ENCODE assay signal across 30 cellular contexts in genomic region chrY:8422906-8423305, GRCh38.
"Had no signal": no experiment of that assay in that cellular context is flagged by ENCODE, and none has a peak within 500 bp of the region (broad histone marks: within the 10 kb centered on the region; RNA-seq: fewer than 3 reads in every experiment).

No MANE protein-coding gene starts in this region.

- H3K4me1 ChIP-seq: ascending aorta had no signal

- DNase-seq: activated CD4-positive, alpha-beta memory T cell treated with anti-CD3 and anti-CD28 coated beads, Interleukin-2, amount 10 ng/mL, durations not matched to agents 7 days and 5 days; activated CD4-positive, alpha-beta T cell treated with anti-CD3 and anti-CD28 coated beads for 1 hour; activated CD4-positive, alpha-beta T cell treated with anti-CD3 and anti-CD28 coated beads for 36 hours; activated CD4-positive, alpha-beta T cell treated with anti-CD3 and anti-CD28 coated beads for 48 hours; activated CD4-positive, alpha-beta T cell treated with anti-CD3 and anti-CD28 coated beads, Interleukin-2, amount 10 ng/mL, durations not matched to agents 7 days and 5 days; activated CD4-positive, alpha-beta T cell treated with anti-CD3 and anti-CD28 coated beads, Interleukin-2, amount 50 U/mL, for 48 hours; activated CD4-positive, CD25-positive, alpha-beta regulatory T cell; activated CD8-positive, alpha-beta memory T cell treated with anti-CD3 and anti-CD28 coated beads for 24 hours; activated CD8-positive, alpha-beta memory T cell treated with anti-CD3 and anti-CD28 coated beads, Interleukin-2, amount 10 ng/mL, durations not matched to agents 7 days and 5 days; activated CD8-positive, alpha-beta memory T cell treated with anti-CD3 and anti-CD28 coated beads, Interleukin-2, amount 50 U/mL, for 48 hours; activated CD8-positive, alpha-beta T cell treated with anti-CD3 and anti-CD28 coated beads, Interleukin-2, amount 10 ng/mL, durations not matched to agents 7 days and 5 days; activated effector memory CD4-positive, alpha-beta T cell treated with Interleukin-2 at 50 U/mL for 16 hours; activated gamma-delta T cell; activated naive CD4-positive, alpha-beta T cell treated with anti-CD3 and anti-CD28 coated beads, Interleukin-2, amount 10 ng/mL, durations not matched to agents 7 days and 5 days; activated naive CD4-positive, alpha-beta T cell treated with Interleukin-2 at 50 U/mL for 16 hours; activated naive CD8-positive, alpha-beta T cell treated with anti-CD3 and anti-CD28 coated beads, Interleukin-2, amount 10 ng/mL, durations not matched to agents 7 days and 5 days; activated naive CD8-positive, alpha-beta T cell treated with anti-CD3 and anti-CD28 coated beads, Interleukin-2, amount 50 U/mL, for 24 hours; activated T-cell treated with anti-CD3 and anti-CD28 coated beads, Interleukin-2, amount 50 U/mL, for 24 hours; activated T-cell treated with anti-CD3 and anti-CD28 coated beads, Interleukin-2, amount 50 U/mL, for 48 hours; amygdala; anterior cingulate cortex; caudate nucleus; cerebellar nuclear complex; T-helper 2 cell; T-helper 9 cell; WERI-Rb-1 had no signal

- H3K36me3 ChIP-seq: ascending aorta, cardiac muscle cell, WERI-Rb-1 had no signal

- H3K9me3 ChIP-seq: ascending aorta had no signal

- H3K4me3 ChIP-seq: ascending aorta, cardiac muscle cell had no signal

- H3K27ac ChIP-seq: ascending aorta, cardiac muscle cell, WERI-Rb-1 had no signal

- ATAC-seq: activated CD4-positive, alpha-beta T cell treated with anti-CD3 and anti-CD28 coated beads for 36 hours; activated CD4-positive, CD25-positive, alpha-beta regulatory T cell treated with anti-CD3 and anti-CD28 coated beads, Interleukin-2, amount 50 U/mL, for 24 hours; activated CD8-positive, alpha-beta memory T cell treated with anti-CD3 and anti-CD28 coated beads, Interleukin-2, amount 10 ng/mL, durations not matched to agents 7 days and 5 days; activated CD8-positive, alpha-beta T cell treated with anti-CD3 and anti-CD28 coated beads, Interleukin-2, amount 10 ng/mL, durations not matched to agents 7 days and 5 days; activated naive CD8-positive, alpha-beta T cell treated with anti-CD3 and anti-CD28 coated beads, Interleukin-2, amount 50 U/mL, for 24 hours; WTC11 had no signal

- H3K27me3 ChIP-seq: ascending aorta, cardiac muscle cell had no signal
